ENCODE assay signal across 8 cellular contexts in genomic region chr6:36195471-36196048, GRCh38. TPM values are rescaled to one million over a fixed set of nuclear protein-coding genes. Genes with fewer than 3 reads are reported as not detected.
DNase-seq lines count a peak whose midpoint lies in the region; ATAC-seq and TF ChIP-seq lines count a peak whose summit lies in the region.

No MANE protein-coding gene starts in this region.

- peak overlapping the region; percentile 54 for H3K4me3 ChIP-seq in effector memory CD4-positive, alpha-beta T cell (ENCODE audit: insufficient read depth, low read depth, low read length, poor library complexity, severe bottlenecking)

- no peaks in the 10 kb centered on the region for H3K36me3 ChIP-seq in effector memory CD4-positive, alpha-beta T cell (ENCODE audit: control insufficient read depth, insufficient read depth, low read length)

- H3K4me1 Mint-ChIP-seq in osteocyte (ENCODE audit: unreplicated experiment), result peaks cover 14% of the 10 kb centered on the region

- H3K9me3 ChIP-seq in effector memory CD4-positive, alpha-beta T cell (ENCODE audit: control insufficient read depth, low read length), result no peaks in the 10 kb centered on the region

- H3K27ac Mint-ChIP-seq in osteocyte (ENCODE audit: unreplicated experiment), result peak overlapping the region; percentile 59

- H3K27me3 ChIP-seq in effector memory CD4-positive, alpha-beta T cell (replicated peaks; ENCODE audit: control insufficient read depth, insufficient read depth, low read length, poor library complexity, severe bottlenecking), result no peaks in the 10 kb centered on the region

- DNase-seq in ELR (ENCODE audit: low read depth), result peak; percentile 8
- peak; percentile 43 for DNase-seq in NCI-H748 treated with DMSO at 0.1 percent for 48 hours (lab: John Stamatoyannopoulos, UW)
- DNase-seq in effector memory CD4-positive, alpha-beta T cell, result no peak
- DNase-seq in osteocyte (ENCODE audit: extremely low spot score, unreplicated experiment), result no peak
- no peak for DNase-seq in NCI-H2107 treated with DMSO at 0.1 percent for 48 hours (lab: John Stamatoyannopoulos, UW; ENCODE audit: unreplicated experiment)

- peak overlapping the region; percentile 80 for H3K27ac ChIP-seq in effector memory CD4-positive, alpha-beta T cell (ENCODE audit: insufficient read depth, low read length, poor library complexity, severe bottlenecking)

- peaks cover 7% of the 10 kb centered on the region for H3K36me3 Mint-ChIP-seq in osteocyte (ENCODE audit: unreplicated experiment)

- H3K9me3 Mint-ChIP-seq in osteocyte (ENCODE audit: unreplicated experiment), result no peaks in the 10 kb centered on the region

- TF ChIP-seq CTCF in osteocyte (IDR thresholded peaks at IDR 0.05), result no peak

- ATAC-seq in GM18511 (IDR thresholded peaks at IDR 0.05; ENCODE audit: unreplicated experiment) (no peak), GM18870 (IDR thresholded peaks at IDR 0.05; ENCODE audit: unreplicated experiment) (no peak), GM19452 (IDR thresholded peaks at IDR 0.05; ENCODE audit: unreplicated experiment) (no peak)

- peaks cover 15% of the 10 kb centered on the region for H3K4me1 ChIP-seq in effector memory CD4-positive, alpha-beta T cell (ENCODE audit: control insufficient read depth, insufficient read depth, low read length, poor library complexity, severe bottlenecking)

- H3K4me3 Mint-ChIP-seq in osteocyte (ENCODE audit: unreplicated experiment), result peak overlapping the region; percentile 73

- peaks cover 6% of the 10 kb centered on the region for H3K27me3 Mint-ChIP-seq in osteocyte (ENCODE audit: unreplicated experiment)

RNA-seq across cellular contexts. Expression of gene BRPF3, which starts 1.0 kb away (rescaled TPM):
- total RNA-seq in osteocyte, result 29.4 and 36.2 TPM in 2 replicates

Comparison
In these comparisons a context has a peak if more than half of its experiments do, and no peak if none do; other contexts are left out.
1. DNase-seq: peak in ELR (single experiment) and NCI-H748 treated with DMSO at 0.1 percent for 48 hours (single experiment); none in effector memory CD4-positive, alpha-beta T cell (0 of 3), osteocyte (single experiment) and NCI-H2107 treated with DMSO at 0.1 percent for 48 hours (single experiment).